ENCODE assay signal across 7 cellular contexts in the genomic region with DNA sequence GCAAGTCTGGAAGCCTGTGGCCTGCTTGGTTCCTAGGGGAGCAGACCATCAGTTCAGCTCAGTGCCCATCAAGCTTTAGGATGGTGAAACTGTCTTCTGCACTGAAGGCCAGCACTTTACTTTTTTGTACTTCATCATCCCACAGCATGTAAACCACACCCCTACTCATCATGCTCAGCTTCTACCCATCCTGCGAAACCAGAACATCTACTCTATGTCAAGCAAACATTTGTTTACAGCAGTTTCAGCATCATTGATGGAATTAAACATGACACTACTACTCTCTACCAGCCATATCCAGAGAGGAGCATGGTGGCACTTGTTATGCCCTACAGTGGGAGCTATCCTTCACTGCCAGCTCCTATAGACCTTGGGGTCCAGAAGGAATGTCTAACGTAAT.
"Had no signal": no experiment of that assay in that cellular context is flagged by ENCODE, and none has a peak within 500 bp of the region (broad histone marks: within the 10 kb centered on the region; RNA-seq: fewer than 3 reads in every experiment).

No MANE protein-coding gene starts in this region.

- H3K4me1 ChIP-seq: HAP-1 had no signal

- H2AFZ ChIP-seq: GM23248 had no signal

- H3K36me3 ChIP-seq: HAP-1 had no signal

- H3K4me3 Mint-ChIP-seq: IgD-negative memory B cell had no signal

- H3K4me3 ChIP-seq: GM23248, HAP-1 had no signal

- H3K9me3 ChIP-seq: HAP-1 had no signal

- H3K27ac Mint-ChIP-seq: IgD-negative memory B cell had no signal

- H3K27ac ChIP-seq: GM23248, HL-60 had no signal

- DNase-seq: GM23248, GOT3, H7 had no signal

- FAIRE-seq: HepG2 had no signal

- H3K4me1 Mint-ChIP-seq: IgD-negative memory B cell had no signal

- H3K9ac ChIP-seq: GM23248 had no signal

- H3K36me3 Mint-ChIP-seq: IgD-negative memory B cell had no signal
